In the genomic region with DNA sequence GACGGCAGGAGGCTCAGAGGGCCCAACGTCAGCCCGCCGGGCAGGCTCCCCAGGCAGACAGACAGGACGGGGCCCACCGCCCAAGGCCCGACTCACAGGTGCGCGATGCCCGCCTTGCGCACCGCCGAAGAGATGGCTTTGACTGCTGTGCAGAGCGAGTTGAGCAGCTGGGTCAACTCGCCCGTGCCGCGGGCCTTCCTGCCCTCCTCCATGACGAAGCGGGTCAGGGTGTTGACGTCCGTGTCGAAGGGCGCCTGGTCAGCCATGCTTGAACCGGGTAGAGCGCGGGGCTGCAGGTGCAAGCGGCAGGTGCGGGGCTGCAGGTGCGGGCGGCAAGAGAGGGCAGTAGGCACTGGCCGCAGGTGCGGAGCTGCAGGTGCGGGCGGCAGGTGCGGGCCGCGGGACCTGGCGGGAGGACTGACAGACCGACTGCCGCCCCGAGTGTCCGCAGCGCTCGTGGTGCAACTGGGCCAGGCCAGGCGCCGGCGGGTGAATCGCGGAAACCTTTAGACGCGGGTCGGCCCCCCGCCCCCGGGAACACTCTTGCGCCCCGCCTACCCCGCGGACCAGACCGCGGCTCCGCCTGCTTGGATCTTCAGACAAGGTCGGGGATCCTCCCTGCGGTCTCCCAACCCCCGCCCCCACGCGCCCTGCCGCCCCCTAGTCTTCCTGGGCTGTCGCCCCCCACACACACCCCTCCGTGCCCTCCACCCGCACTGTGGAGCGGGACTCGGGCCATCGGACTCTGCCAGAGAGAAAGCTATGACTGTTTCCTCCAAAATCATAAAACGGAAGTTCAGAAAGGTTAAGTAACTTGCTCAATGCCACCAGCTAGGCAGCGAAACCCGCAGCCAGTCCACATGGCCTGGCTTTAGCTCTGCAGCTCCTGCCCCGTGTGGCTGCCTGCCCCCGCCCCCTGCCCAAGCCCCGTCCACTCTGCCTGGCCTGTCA, we compare ENCODE assay signal across 8 cellular contexts. TPM values are rescaled to one million over a fixed set of nuclear protein-coding genes. Genes with fewer than 3 reads are reported as not detected.
DNase-seq lines count a peak whose midpoint lies in the region; ATAC-seq, FAIRE-seq and TF ChIP-seq lines count a peak whose summit lies in the region.

A gene (minus strand): TSS at position 474 of the 951 bp plus-strand sequence. CDS start 208 bp downstream, at position 266.

- DNase-seq in A549 (ENCODE audit: low read depth in 1 of 2, low spot score in 1 of 2) (no peak), RWPE1 (ENCODE audit: low spot score) (peak; percentile 23), ascending aorta (ENCODE audit: low spot score in 2 of 2) (no peak), NCI-H446 (lab: John Stamatoyannopoulos, UW) (no peak), NCI-H1436 treated with DMSO at 0.1 percent for 48 hours (lab: John Stamatoyannopoulos, UW) (no peak)

- H3K27ac ChIP-seq in A549 (no peak within 1 kb of the TSS), RWPE1 (no peak within 1 kb of the TSS), ascending aorta (peak within 1 kb of the TSS in 1 of 2 donors; percentile 35), skeletal muscle tissue (ENCODE audit: low read depth, low read length) (no peak within 1 kb of the TSS)

- peak in 1 of 2 experiments; percentile 35; a peak in 3 of 6 replicates for ATAC-seq in A549
- ATAC-seq in GM21529 (IDR thresholded peaks at IDR 0.05; ENCODE audit: unreplicated experiment), result peak; percentile 67

- CTCF ChIA-PET in A549 (lab: Yijun Ruan, JAX), result interaction anchor here (0.8 to 1.6 kb wide), 4 partner anchors 26 to 489 kb away, joined by 3 read pairs; no protein-coding TSS in a partner anchor
- CTCF ChIA-PET in RWPE1 (lab: Yijun Ruan, JAX), result interaction anchor here (0.6 kb wide), 3 partner anchors 22 to 308 kb away, joined by 3 to 5 read pairs (median 4); no protein-coding TSS in a partner anchor

- H3K4me2 ChIP-seq in A549, result peak within 1 kb of the TSS; percentile 66

- TF ChIP-seq CTCF in A549 (IDR thresholded peaks at IDR 0.05) (no peak), RWPE1 (conservative IDR thresholded peaks at IDR 0.05; ENCODE audit: low read depth) (no peak), ascending aorta (IDR thresholded peaks at IDR 0.05) (no peak)

- no peaks in the 10 kb centered on the region for H3K9me3 ChIP-seq in A549
- no peaks in the 10 kb centered on the region for H3K9me3 ChIP-seq in ascending aorta
- no peaks in the 10 kb centered on the region for H3K9me3 ChIP-seq in iPS-18c (ENCODE audit: control insufficient read depth, insufficient read depth, low read length)
- H3K9me3 ChIP-seq in skeletal muscle tissue (ENCODE audit: control insufficient read depth in 3 of 3, low read length in 3 of 3), result no peaks in the 10 kb centered on the region

- peak within 1 kb of the TSS in 1 of 3 donors; percentile 54 for H3K9ac ChIP-seq in skeletal muscle tissue (ENCODE audit: low read depth in 1 of 3, low read length in 3 of 3)

- 75% methylated on average over 45 of the region's 80 CpGs for WGBS in A549 (ENCODE audit: missing lambda C conversion rate)

- no peaks in the 10 kb centered on the region for H3K4me1 ChIP-seq in A549
- H3K4me1 ChIP-seq in ascending aorta, result peaks cover 0 to 6% of the 10 kb centered on the region in 2 donors
- H3K4me1 ChIP-seq in skeletal muscle tissue (ENCODE audit: control insufficient read depth in 3 of 3, insufficient read depth in 3 of 3, low read length in 3 of 3), result peaks cover 4 to 6% (median 5%) of the 10 kb centered on the region in 3 donors

- peak within 1 kb of the TSS; percentile 26; the same call in 2 of the 3 replicates for H3K4me3 ChIP-seq in A549
- H3K4me3 ChIP-seq in ascending aorta, result peak within 1 kb of the TSS; percentile 74 to 79
- H3K4me3 ChIP-seq in iPS-18c (ENCODE audit: insufficient read depth, low read depth, low read length), result peak within 1 kb of the TSS; percentile 62
- H3K4me3 ChIP-seq in skeletal muscle tissue (ENCODE audit: low read length in 3 of 3), result peak within 1 kb of the TSS; percentile 60 to 73 (median 68)

- POLR2A ChIA-PET in A549 (lab: Yijun Ruan, JAX), result no interaction called here
- POLR2A ChIA-PET in RWPE1 (lab: Yijun Ruan, JAX; ENCODE audit: low non-redundant PET), result no interaction called here

- TF ChIP-seq EP300 in A549 (IDR thresholded peaks at IDR 0.05), result no peak

- H3K27me3 ChIP-seq in ascending aorta (no peaks in the 10 kb centered on the region), skeletal muscle tissue (ENCODE audit: control insufficient read depth in 3 of 3, insufficient read depth in 3 of 3, low read length in 3 of 3) (peaks cover 7 to 17% (median 10%) of the 10 kb centered on the region in 3 donors)

- H3K36me3 ChIP-seq in ascending aorta (no peaks in the 10 kb centered on the region), skeletal muscle tissue (ENCODE audit: control insufficient read depth in 3 of 3, insufficient read depth in 3 of 3, low read length in 3 of 3) (no peaks in the 10 kb centered on the region)

- TF ChIP-seq POLR2A in A549 (IDR thresholded peaks at IDR 0.05; ENCODE audit: low read length), result no peak

- TF ChIP-seq RAD21 in A549 (conservative IDR thresholded peaks at IDR 0.05 in 1 of 2, IDR thresholded peaks at IDR 0.05 in 1 of 2), result no peak

- intact Hi-C loops in ascending aorta (cut with DNase I), result no loop called here

- FAIRE-seq in A549 (lab: Jason Lieb, UNC), result no peak

TF ChIP-seq in A549, 52 proteins besides CTCF, POLR2A, EP300 and RAD21:
- no peak for TF ChIP-seq CHD2 (IDR thresholded peaks at IDR 0.05; ENCODE audit: low read length, partially characterized antibody)
TF ChIP-seq in A549: peak in this region for 0.

RNA-seq across cellular contexts. Expression of the gene that starts here (rescaled TPM):
- polyA plus RNA-seq in A549 (2011; rRNA removed), result not detected in 2 replicates
- 0.04 TPM in 1 of 2 replicates, not detected in the other for polyA plus RNA-seq in A549 (2012; cell fraction: cytosol; rRNA removed)
- not detected in 2 replicates for polyA plus RNA-seq in A549 (2012; cell fraction: nucleus; rRNA removed)
- polyA plus RNA-seq in A549 (2017; fragmentation: RNase III; extraction: RNeasy Plus Mini Kit Qiagen cat#74134 plus additional on column Dnase treatment), result 0.07 TPM in 1 of 3 replicates, not detected in the others
- polyA minus RNA-seq in A549 (2011; rRNA and poly(A)+ RNA removed), result not detected in 2 replicates
- 4.8 TPM for total RNA-seq in ascending aorta
- not detected for total RNA-seq in skeletal muscle tissue

Comparison
In these comparisons a context has a peak if more than half of its experiments do, and no peak if none do; other contexts are left out.
1. H3K4me3 ChIP-seq: peak in every context shown above with its lines; median percentile 76 in ascending aorta; 68 in skeletal muscle tissue; 62 in iPS-18c; 26 in A549.